9 cellular contexts compared by ENCODE assay signal in the genomic region with DNA sequence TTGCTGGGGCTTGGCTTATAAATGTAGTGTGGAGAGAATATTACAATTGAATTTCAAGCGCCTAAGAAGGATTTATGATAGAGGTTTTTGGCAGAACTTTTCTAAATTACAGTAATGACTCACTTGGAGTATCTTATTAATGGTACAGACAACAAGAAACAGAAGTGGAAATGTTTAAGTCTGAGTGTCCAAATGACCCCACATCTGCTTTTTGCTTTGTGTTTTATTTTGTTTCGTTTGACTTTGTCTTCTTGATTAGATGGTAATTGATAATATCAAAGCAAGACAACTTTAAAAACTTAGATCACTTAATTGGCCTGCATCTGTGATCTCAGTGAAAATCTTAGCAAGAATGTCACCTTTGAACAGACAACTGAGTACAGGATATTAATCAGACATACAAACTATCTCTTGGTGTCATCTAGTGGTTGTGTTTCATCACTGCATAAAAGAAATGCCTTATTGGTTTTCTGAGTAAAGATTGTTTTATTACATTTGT.
DNase-seq lines count a peak whose midpoint lies in the region; ATAC-seq, FAIRE-seq and TF ChIP-seq lines count a peak whose summit lies in the region.
"Had no signal": no experiment of that assay in that cellular context is flagged by ENCODE, and none has a peak within 500 bp of the region (broad histone marks: within the 10 kb centered on the region; RNA-seq: fewer than 3 reads in every experiment).

No MANE protein-coding gene starts in this region.

- H3K79me2 ChIP-seq in keratinocyte (ENCODE audit: control insufficient read depth, insufficient read depth, low read length), result no peaks in the 10 kb centered on the region

- H3K4me1 ChIP-seq in keratinocyte (ENCODE audit: control insufficient read depth, extremely low read depth, insufficient read depth, low read length), result no peaks in the 10 kb centered on the region

- no peak overlapping the region for H2AFZ ChIP-seq in keratinocyte (ENCODE audit: control insufficient read depth, low read length)

- H3K36me3 ChIP-seq in keratinocyte (ENCODE audit: control insufficient read depth in 2 of 2, extremely low read depth in 1 of 2, insufficient read depth in 2 of 2, low read length in 2 of 2), result no peaks in the 10 kb centered on the region

- FAIRE-seq in keratinocyte (lab: Jason Lieb, UNC), result peak; percentile 73

- H3K27ac ChIP-seq in keratinocyte (ENCODE audit: control insufficient read depth, insufficient read depth, low read length), result no peak overlapping the region

- no peaks in the 10 kb centered on the region for H3K27me3 Mint-ChIP-seq in stimulated activated naive CD8-positive, alpha-beta T cell treated with anti-CD3 and anti-CD28 coated beads, Interleukin-15, amount 100 ng/mL, for 72 hours

- no peaks in the 10 kb centered on the region for H3K4me1 Mint-ChIP-seq in stimulated activated naive CD8-positive, alpha-beta T cell treated with anti-CD3 and anti-CD28 coated beads, Interleukin-15, amount 100 ng/mL, for 72 hours

- dilution Hi-C loops in keratinocyte (cut with MboI; ENCODE audit: extremely low pct_ligation_motif_present, low sequenced_read_pairs), result no loop called here

- H3K9ac ChIP-seq in keratinocyte (ENCODE audit: control insufficient read depth, extremely low read depth, insufficient read depth, low read length), result no peak overlapping the region

- H3K4me3 ChIP-seq in keratinocyte (ENCODE audit: control insufficient read depth in 2 of 3, extremely low read depth in 1 of 3, insufficient read depth in 2 of 3, low read depth in 1 of 3, low read length in 3 of 3), result no peak overlapping the region

- H3K27me3 ChIP-seq in keratinocyte (ENCODE audit: control insufficient read depth, extremely low read depth, insufficient read depth, low read length), result no peaks in the 10 kb centered on the region

- H3K4me3 Mint-ChIP-seq in stimulated activated naive CD8-positive, alpha-beta T cell treated with anti-CD3 and anti-CD28 coated beads, Interleukin-15, amount 100 ng/mL, for 72 hours, result no peak overlapping the region

- H3K9me3 Mint-ChIP-seq in stimulated activated naive CD8-positive, alpha-beta T cell treated with anti-CD3 and anti-CD28 coated beads, Interleukin-15, amount 100 ng/mL, for 72 hours, result no peaks in the 10 kb centered on the region

- no peak overlapping the region for H3K27ac Mint-ChIP-seq in stimulated activated naive CD8-positive, alpha-beta T cell treated with anti-CD3 and anti-CD28 coated beads, Interleukin-15, amount 100 ng/mL, for 72 hours

- peak in 2 of 3 experiments; percentile 58 to 65 for TF ChIP-seq CTCF in keratinocyte (optimal IDR thresholded peaks at IDR 0.05 in 1 of 3, IDR thresholded peaks at IDR 0.05 in 1 of 3, conservative IDR thresholded peaks at IDR 0.05 in 1 of 3; ENCODE audit: extremely low read depth in 1 of 3, insufficient read depth in 2 of 3, low read length in 3 of 3)

- no peak overlapping the region for H3K4me2 ChIP-seq in keratinocyte (ENCODE audit: control insufficient read depth, extremely low read depth, insufficient read depth, low read depth, low read length)

- ATAC-seq in GM21723 (IDR thresholded peaks at IDR 0.05; ENCODE audit: unreplicated experiment), result no peak
- no peak for ATAC-seq in stimulated activated naive CD8-positive, alpha-beta T cell treated with anti-CD3 and anti-CD28 coated beads, Interleukin-15, amount 100 ng/mL, for 72 hours

- DNase-seq in COR-L47 (lab: John Stamatoyannopoulos, UW), result peak; percentile 45
- peak; percentile 15 for DNase-seq in HS-5 (ENCODE audit: low read depth)
- DNase-seq in RPMI8226, result peak; percentile 34
- DNase-seq in keratinocyte (ENCODE audit: low read depth, low spot score), result no peak
- DNase-seq in midbrain (lab: John Stamatoyannopoulos, UW), result no peak
- no peak for DNase-seq in stimulated activated naive CD8-positive, alpha-beta T cell treated with anti-CD3 and anti-CD28 coated beads, Interleukin-15, amount 100 ng/mL, for 72 hours
- DNase-seq in activated CD4-positive, CD25-positive, alpha-beta regulatory T cell treated with anti-CD3 and anti-CD28 coated beads, Interleukin-2, amount 50 U/mL, for 72 hours, result no peak
- DNase-seq: effector memory CD4-positive, alpha-beta T cell had no signal

- H3K9me1 ChIP-seq in keratinocyte (ENCODE audit: control insufficient read depth, extremely low read depth, insufficient read depth, low read length), result no peaks in the 10 kb centered on the region

- H3K9me3 ChIP-seq in keratinocyte (ENCODE audit: control insufficient read depth, low read depth, low read length), result no peaks in the 10 kb centered on the region

- H4K20me1 ChIP-seq in keratinocyte (ENCODE audit: control insufficient read depth, extremely low read depth, insufficient read depth, low read length), result no peaks in the 10 kb centered on the region

Comparison
In these comparisons a context has a peak if more than half of its experiments do, and no peak if none do; other contexts are left out.
1. DNase-seq: peak in COR-L47 (single experiment), HS-5 (single experiment) and RPMI8226 (single experiment); none in keratinocyte (single experiment), midbrain (single experiment), stimulated activated naive CD8-positive, alpha-beta T cell treated with anti-CD3 and anti-CD28 coated beads, Interleukin-15, amount 100 ng/mL, for 72 hours (0 of 2) and activated CD4-positive, CD25-positive, alpha-beta regulatory T cell treated with anti-CD3 and anti-CD28 coated beads, Interleukin-2, amount 50 U/mL, for 72 hours (single experiment).